Comparison of ENCODE assay signal across 33 cellular contexts in the genomic region with DNA sequence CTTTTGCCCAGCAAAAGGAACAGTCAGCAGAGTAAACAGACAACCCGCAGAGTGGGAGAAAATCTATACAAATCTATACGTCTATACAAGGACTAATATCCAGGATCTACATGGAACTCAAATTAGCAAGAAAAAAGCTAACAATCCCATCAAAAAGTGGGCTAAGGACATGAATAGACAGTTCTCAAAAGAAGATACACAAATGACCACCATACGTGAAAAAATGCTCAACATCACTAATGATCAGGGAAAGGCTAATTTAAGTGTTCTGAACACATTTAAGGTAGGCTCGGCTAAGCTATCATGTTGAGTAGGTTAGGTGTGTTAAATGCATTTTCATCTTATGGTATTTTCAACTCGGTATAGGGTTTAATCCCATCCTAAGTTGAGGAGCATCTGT.
"Had no signal": no experiment of that assay in that cellular context is flagged by ENCODE, and none has a peak within 500 bp of the region (broad histone marks: within the 10 kb centered on the region; RNA-seq: fewer than 3 reads in every experiment).

No MANE protein-coding gene starts in this region.

- H3K4me1 ChIP-seq: adrenal gland, ascending aorta, body of pancreas, breast epithelium had no signal

- H3K27me3 ChIP-seq: adrenal gland, ascending aorta, body of pancreas, brain microvascular endothelial cell, breast epithelium, cardiac muscle cell had no signal

- H3K4me3 ChIP-seq: adrenal gland, ascending aorta, body of pancreas, breast epithelium, cardiac muscle cell had no signal

- FAIRE-seq: astrocyte, colon had no signal

- H3K36me3 ChIP-seq: adrenal gland, ascending aorta, brain microvascular endothelial cell, breast epithelium, cardiac muscle cell had no signal

- DNase-seq: activated effector memory CD4-positive, alpha-beta T cell treated with anti-CD3 and anti-CD28 coated beads, Interleukin-2, amount 50 U/mL, for 16 hours; activated effector memory CD4-positive, alpha-beta T cell treated with Interleukin-2 at 50 U/mL for 16 hours; activated gamma-delta T cell; activated gamma-delta T cell treated with Interleukin-2 at 50 U/mL for 16 hours; activated naive CD4-positive, alpha-beta T cell; activated naive CD4-positive, alpha-beta T cell treated with anti-CD3 and anti-CD28 coated beads for 36 hours; activated naive CD4-positive, alpha-beta T cell treated with anti-CD3 and anti-CD28 coated beads, Interleukin-2, amount 10 ng/mL, durations not matched to agents 7 days and 5 days; activated naive CD4-positive, alpha-beta T cell treated with anti-CD3 and anti-CD28 coated beads, Interleukin-2, amount 50 U/mL, for 16 hours; activated naive CD4-positive, alpha-beta T cell treated with Interleukin-2 at 50 U/mL for 16 hours; activated naive CD8-positive, alpha-beta T cell treated with anti-CD3 and anti-CD28 coated beads for 36 hours; activated naive CD8-positive, alpha-beta T cell treated with anti-CD3 and anti-CD28 coated beads, Interleukin-2, amount 10 ng/mL, durations not matched to agents 7 days and 5 days; activated naive CD8-positive, alpha-beta T cell treated with anti-CD3 and anti-CD28 coated beads, Interleukin-2, amount 50 U/mL, for 24 hours; activated T-cell treated with anti-CD3 and anti-CD28 coated beads, Interleukin-2, amount 50 U/mL, for 24 hours; activated T-cell treated with anti-CD3 and anti-CD28 coated beads, Interleukin-2, amount 50 U/mL, for 4 hours; activated T-cell treated with anti-CD3 and anti-CD28 coated beads, Interleukin-2, amount 50 U/mL, for 48 hours; activated T-cell treated with anti-CD3 and anti-CD28 coated beads, Interleukin-2, amount 50 U/mL, for 72 hours; adrenal gland; amniotic stem cell; amygdala; anterior cingulate cortex; aorta; body of pancreas; brain microvascular endothelial cell; caudate nucleus; central memory CD4-positive, alpha-beta T cell; cerebellar nuclear complex had no signal

- H3K27ac ChIP-seq: adrenal gland, ascending aorta, body of pancreas, brain microvascular endothelial cell, breast epithelium, cardiac muscle cell had no signal

- ATAC-seq: activated naive CD4-positive, alpha-beta T cell treated with anti-CD3 and anti-CD28 coated beads, Interleukin-2, amount 50 U/mL, for 72 hours; activated naive CD8-positive, alpha-beta T cell treated with anti-CD3 and anti-CD28 coated beads, Interleukin-2, amount 50 U/mL, for 24 hours; activated T-cell treated with anti-CD3 and anti-CD28 coated beads, Interleukin-2, amount 50 U/mL, for 4 hours; activated T-cell treated with anti-CD3 and anti-CD28 coated beads, Interleukin-2, amount 50 U/mL, for 72 hours; activated T-helper 17 cell treated with anti-CD3 and anti-CD28 coated beads, Interleukin-2, amount 50 U/mL, for 72 hours; body of pancreas had no signal

- H3K9me3 ChIP-seq: adrenal gland, ascending aorta, body of pancreas, breast epithelium had no signal
